Comparison of ENCODE assay signal across 12 cellular contexts in the genomic region with DNA sequence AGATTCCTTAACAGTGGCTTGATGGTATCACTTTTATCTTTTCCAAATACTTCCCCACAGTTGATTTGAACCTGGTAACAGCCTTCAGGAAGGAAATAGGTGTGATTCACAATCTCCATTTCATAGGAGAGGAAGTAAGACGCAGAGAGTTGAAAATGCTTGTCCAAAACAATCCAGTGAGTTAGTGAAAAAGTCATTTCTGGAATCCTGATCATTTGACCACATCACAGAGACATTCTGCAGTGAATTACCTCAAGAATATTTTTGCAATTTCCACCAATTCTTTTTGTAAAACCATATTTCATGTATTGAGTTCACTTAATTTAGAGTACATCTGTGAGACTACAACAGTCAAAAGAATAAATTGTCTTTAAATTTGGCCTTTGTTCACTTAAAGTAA.
DNase-seq lines count a peak whose midpoint lies in the region; ATAC-seq and TF ChIP-seq lines count a peak whose summit lies in the region.
"Had no signal": no experiment of that assay in that cellular context is flagged by ENCODE, and none has a peak within 500 bp of the region (broad histone marks: within the 10 kb centered on the region; RNA-seq: fewer than 3 reads in every experiment).

No MANE protein-coding gene starts in this region.

- H3K27me3 ChIP-seq in ovary (no peaks in the 10 kb centered on the region), neuronal stem cell (ENCODE audit: control insufficient read depth in 3 of 3, insufficient read depth in 3 of 3, low read depth in 1 of 3, low read length in 3 of 3) (no peaks in the 10 kb centered on the region)

- TF ChIP-seq CTCF in AG09309 (IDR thresholded peaks at IDR 0.05; ENCODE audit: control insufficient read depth, insufficient read depth, low read depth, low read length, missing control alignments) (no peak), cardiac fibroblast (IDR thresholded peaks at IDR 0.05; ENCODE audit: low read depth, low read length) (no peak), ovary (IDR thresholded peaks at IDR 0.05) (no peak)

- no peak overlapping the region for H4K8ac ChIP-seq in neuronal stem cell (ENCODE audit: low read depth, low read length)

- no peak for TF ChIP-seq POLR2A in ovary (IDR thresholded peaks at IDR 0.05)

- H3K4me1 ChIP-seq in ovary (ENCODE audit: insufficient read depth) = peaks cover 1% of the 10 kb centered on the region
- H3K4me1 ChIP-seq in neuronal stem cell (ENCODE audit: control insufficient read depth in 2 of 2, insufficient read depth in 1 of 2, low read depth in 1 of 2, low read length in 2 of 2) = no peaks in the 10 kb centered on the region

- 61 to 72% (median 68%) methylated on average over 1 of the region's 1 CpG for WGBS in ovary, 3 donors
- WGBS in neuronal stem cell (ENCODE audit: extremely low coverage in 2 of 2, insufficient read length in 2 of 2, insufficient replicate concordance in 1 of 2), 2 donors = no CpG with 5 or more reads among the region's 1 CpG

- no peak overlapping the region for H3K27ac ChIP-seq in ovary
- H3K27ac ChIP-seq in neuronal stem cell (replicated peaks; ENCODE audit: low read length) = no peak overlapping the region

- no peak overlapping the region for H4K91ac ChIP-seq in neuronal stem cell (ENCODE audit: low read depth, low read length, poor library complexity)

- no peak for ATAC-seq in stimulated activated effector memory CD8-positive, alpha-beta T cell treated with anti-CD3 and anti-CD28 coated beads, Interleukin-12 subunit alpha, Interleukin-12 subunit beta, amount 100 ng/mL, for 72 hours
- ATAC-seq: activated CD8-positive, alpha-beta T cell treated with anti-CD3 and anti-CD28 coated beads, Interleukin-2, amount 10 ng/mL, durations not matched to agents 7 days and 5 days; stimulated activated naive CD8-positive, alpha-beta T cell treated with anti-CD3 and anti-CD28 coated beads, Interleukin-15, Interleukin-2, amounts not matched to agents 100 U/mL and 50 U/mL, for 24 hours had no signal

- intact Hi-C loops in ovary (cut with DNase I) = no loop called here

- no peak overlapping the region for H3K9ac ChIP-seq in neuronal stem cell (ENCODE audit: low read depth, low read length, poor library complexity)

- peaks cover 0 to 7% (median 3%) of the 10 kb centered on the region in 6 donors for H3K9me3 Mint-ChIP-seq in immature natural killer cell
- H3K9me3 Mint-ChIP-seq in stimulated activated effector memory CD8-positive, alpha-beta T cell treated with anti-CD3 and anti-CD28 coated beads, Interleukin-12 subunit alpha, Interleukin-12 subunit beta, amount 100 ng/mL, for 72 hours = peaks cover 6% of the 10 kb centered on the region
- H3K9me3 Mint-ChIP-seq: memory B cell had no signal

- TF ChIP-seq RAD21 in Ishikawa (IDR thresholded peaks at IDR 0.05; ENCODE audit: low read depth) = no peak

- no peak overlapping the region for H2AFZ ChIP-seq in neuronal stem cell (ENCODE audit: low read length)

- H3K36me3 ChIP-seq in ovary (no peaks in the 10 kb centered on the region), neuronal stem cell (replicated peaks in 1 of 2; ENCODE audit: control insufficient read depth in 2 of 2, insufficient read depth in 2 of 2, low read length in 2 of 2) (no peaks in the 10 kb centered on the region)

- H3K36me3 Mint-ChIP-seq in immature natural killer cell = no peaks in the 10 kb centered on the region
- H3K36me3 Mint-ChIP-seq in stimulated activated effector memory CD8-positive, alpha-beta T cell treated with anti-CD3 and anti-CD28 coated beads, Interleukin-12 subunit alpha, Interleukin-12 subunit beta, amount 100 ng/mL, for 72 hours = no peaks in the 10 kb centered on the region
- H3K36me3 Mint-ChIP-seq: memory B cell had no signal

- no peak overlapping the region for H3K23ac ChIP-seq in neuronal stem cell (ENCODE audit: low read depth, low read length, poor library complexity)

- H3K4me2 ChIP-seq in neuronal stem cell (ENCODE audit: insufficient read depth, low read length, poor library complexity, severe bottlenecking) = no peak overlapping the region

- H2BK12ac ChIP-seq in neuronal stem cell (ENCODE audit: low read length) = no peak overlapping the region

- H3K9me3 ChIP-seq in ovary (no peaks in the 10 kb centered on the region), neuronal stem cell (replicated peaks in 1 of 2; ENCODE audit: control insufficient read depth in 2 of 2, insufficient read depth in 1 of 2, low read depth in 1 of 2, low read length in 2 of 2) (no peaks in the 10 kb centered on the region)

- H2AK5ac ChIP-seq in neuronal stem cell (ENCODE audit: low read depth, low read length) = no peak overlapping the region

- H2BK5ac ChIP-seq in neuronal stem cell (ENCODE audit: low read length) = no peak overlapping the region

- H3K4me3 ChIP-seq in AG09309 (ENCODE audit: control insufficient read depth, low read depth, low read length) (no peak overlapping the region), cardiac fibroblast (replicated peaks in 1 of 2; ENCODE audit: low read depth in 2 of 2, low read length in 2 of 2) (no peak overlapping the region), ovary (no peak overlapping the region), neuronal stem cell (ENCODE audit: low read length in 2 of 2) (no peak overlapping the region)

- H3K4me3 Mint-ChIP-seq in immature natural killer cell = no peak overlapping the region
- no peak overlapping the region for H3K4me3 Mint-ChIP-seq in stimulated activated effector memory CD8-positive, alpha-beta T cell treated with anti-CD3 and anti-CD28 coated beads, Interleukin-12 subunit alpha, Interleukin-12 subunit beta, amount 100 ng/mL, for 72 hours
- H3K4me3 Mint-ChIP-seq: activated CD8-positive, alpha-beta T cell treated with anti-CD3 and anti-CD28 coated beads, Interleukin-2, amount 10 ng/mL, durations not matched to agents 7 days and 5 days; memory B cell had no signal

- no peak overlapping the region for H3K18ac ChIP-seq in neuronal stem cell (ENCODE audit: low read length)

- no peaks in the 10 kb centered on the region for H3K4me1 Mint-ChIP-seq in immature natural killer cell
- H3K4me1 Mint-ChIP-seq in stimulated activated effector memory CD8-positive, alpha-beta T cell treated with anti-CD3 and anti-CD28 coated beads, Interleukin-12 subunit alpha, Interleukin-12 subunit beta, amount 100 ng/mL, for 72 hours = no peaks in the 10 kb centered on the region
- H3K4me1 Mint-ChIP-seq: memory B cell had no signal

- TF ChIP-seq EP300 in Ishikawa (IDR thresholded peaks at IDR 0.05; ENCODE audit: borderline replicate concordance) (no peak), ovary (IDR thresholded peaks at IDR 0.05) (no peak)

- no peak overlapping the region for H3K14ac ChIP-seq in neuronal stem cell (ENCODE audit: low read length)

- H2BK120ac ChIP-seq in neuronal stem cell (ENCODE audit: low read depth, low read length) = no peak overlapping the region

- DNase-seq in AG09309 (ENCODE audit: low read depth) = peak; percentile 33
- peak; percentile 68 to 96 for DNase-seq in cardiac fibroblast (ENCODE audit: low read depth in 2 of 2)
- DNase-seq in lung microvascular endothelial cell (ENCODE audit: low read depth in 2 of 2) = peak; percentile 94 to 95
- DNase-seq in ovary = no peak
- DNase-seq in neuronal stem cell (ENCODE audit: low spot score) = no peak
- DNase-seq in immature natural killer cell = no peak
- no peak for DNase-seq in stimulated activated effector memory CD8-positive, alpha-beta T cell treated with anti-CD3 and anti-CD28 coated beads, Interleukin-12 subunit alpha, Interleukin-12 subunit beta, amount 100 ng/mL, for 72 hours (ENCODE audit: low spot score in 2 of 2)
- DNase-seq: activated CD8-positive, alpha-beta T cell treated with anti-CD3 and anti-CD28 coated beads, Interleukin-2, amount 10 ng/mL, durations not matched to agents 7 days and 5 days; activated naive CD4-positive, alpha-beta T cell treated with Interleukin-2 at 50 U/mL for 16 hours; stimulated activated naive CD8-positive, alpha-beta T cell treated with anti-CD3 and anti-CD28 coated beads, Interleukin-15, Interleukin-2, amounts not matched to agents 100 U/mL and 50 U/mL, for 24 hours had no signal

- H3K27me3 Mint-ChIP-seq in immature natural killer cell (ENCODE audit: low read depth in 3 of 3) = no peaks in the 10 kb centered on the region
- H3K27me3 Mint-ChIP-seq: memory B cell had no signal

- H3K27ac Mint-ChIP-seq in immature natural killer cell = no peak overlapping the region
- no peak overlapping the region for H3K27ac Mint-ChIP-seq in stimulated activated effector memory CD8-positive, alpha-beta T cell treated with anti-CD3 and anti-CD28 coated beads, Interleukin-12 subunit alpha, Interleukin-12 subunit beta, amount 100 ng/mL, for 72 hours
- H3K27ac Mint-ChIP-seq: activated CD8-positive, alpha-beta T cell treated with anti-CD3 and anti-CD28 coated beads, Interleukin-2, amount 10 ng/mL, durations not matched to agents 7 days and 5 days; memory B cell had no signal

- no peak overlapping the region for H3K4ac ChIP-seq in neuronal stem cell (ENCODE audit: low read length)

- no peaks in the 10 kb centered on the region for H3K79me1 ChIP-seq in neuronal stem cell (ENCODE audit: low read depth, low read length)

- no peak overlapping the region for H2BK15ac ChIP-seq in neuronal stem cell (ENCODE audit: low read length)

TF ChIP-seq in Ishikawa, 13 proteins besides CTCF, POLR2A, EP300 and RAD21:
- TF ChIP-seq, protein P1, sequence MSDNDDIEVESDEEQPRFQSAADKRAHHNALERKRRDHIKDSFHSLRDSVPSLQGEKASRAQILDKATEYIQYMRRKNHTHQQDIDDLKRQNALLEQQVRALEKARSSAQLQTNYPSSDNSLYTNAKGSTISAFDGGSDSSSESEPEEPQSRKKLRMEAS (IDR thresholded peaks at IDR 0.05) = no peak
- peak; percentile 14; the same call in 1 of the 2 replicates for TF ChIP-seq TEAD4 (IDR thresholded peaks at IDR 0.05)

Comparison
In these comparisons a context has a peak if more than half of its experiments do, and no peak if none do; other contexts are left out.
1. DNase-seq: peak in AG09309 (single experiment), cardiac fibroblast (2 of 2) and lung microvascular endothelial cell (2 of 2); none in ovary (0 of 5), neuronal stem cell (single experiment), immature natural killer cell (0 of 3) and stimulated activated effector memory CD8-positive, alpha-beta T cell treated with anti-CD3 and anti-CD28 coated beads, Interleukin-12 subunit alpha, Interleukin-12 subunit beta, amount 100 ng/mL, for 72 hours (0 of 2).